ENCODE assay signal across 23 cellular contexts in genomic region chr10:132626019-132626760, GRCh38.
A peak's percentile ranks its signal among the peaks of the same experiment; 100 is the strongest.
DNase-seq lines count a peak whose midpoint lies in the region; FAIRE-seq and TF ChIP-seq lines count a peak whose summit lies in the region.
"Had no signal": no experiment of that assay in that cellular context is flagged by ENCODE, and none has a peak within 500 bp of the region (broad histone marks: within the 10 kb centered on the region; RNA-seq: fewer than 3 reads in every experiment).

No MANE protein-coding gene starts in this region.

- TF ChIP-seq POLR2A in stomach (IDR thresholded peaks at IDR 0.05) (no peak), H54 (IDR thresholded peaks at IDR 0.05; ENCODE audit: low read depth, low read length) (no peak), GM12891 (IDR thresholded peaks at IDR 0.05; ENCODE audit: low read depth, low read length) (no peak)

- H3K4me3 ChIP-seq in dorsolateral prefrontal cortex (no peak overlapping the region), stomach (no peak overlapping the region)
- H3K4me3 ChIP-seq: A549, thyroid gland had no signal

- H3K4me1 Mint-ChIP-seq in activated naive CD4-positive, alpha-beta T cell treated with anti-CD3 and anti-CD28 coated beads, Interleukin-2, amount 10 ng/mL, durations not matched to agents 7 days and 5 days: peaks cover 16% of the 10 kb centered on the region
- H3K4me1 Mint-ChIP-seq in nephron: peaks cover 53% of the 10 kb centered on the region

- peaks cover 3% of the 10 kb centered on the region for H3K27me3 Mint-ChIP-seq in activated naive CD4-positive, alpha-beta T cell treated with anti-CD3 and anti-CD28 coated beads, Interleukin-2, amount 10 ng/mL, durations not matched to agents 7 days and 5 days
- peaks cover 2% of the 10 kb centered on the region for H3K27me3 Mint-ChIP-seq in nephron (ENCODE audit: low read depth)

- H3K9me3 ChIP-seq in stomach: no peaks in the 10 kb centered on the region
- H3K9me3 ChIP-seq: A549, thyroid gland had no signal

- no peak for FAIRE-seq in H54 (lab: Jason Lieb, UNC)
- FAIRE-seq in GM12891 (lab: Jason Lieb, UNC): no peak
- FAIRE-seq: A549, endometrium, GM12892, small intestine had no signal

- H3K27ac Mint-ChIP-seq in activated naive CD4-positive, alpha-beta T cell treated with anti-CD3 and anti-CD28 coated beads, Interleukin-2, amount 10 ng/mL, durations not matched to agents 7 days and 5 days: no peak overlapping the region
- peak overlapping the region; percentile 67 to 70 (median 70) for H3K27ac Mint-ChIP-seq in nephron
- H3K27ac Mint-ChIP-seq: activated T-helper 2 cell treated with anti-CD3 and anti-CD28 coated beads, Interferon-gamma antibody, Interleukin-2, Interleukin-4, amounts not matched to agents 10 μg/mL and 5 μg/mL and 100 μg/mL, durations not matched to agents 14 hours and 24 hours and 36 hours; T-helper 2 cell treated with Interferon-gamma antibody and Interleukin-4, amounts not matched to agents 5 μg/mL and 100 μg/mL, for 36 hours had no signal

- 85 to 90% (median 89%) methylated on average over 22 to 24 of the region's 24 CpGs for WGBS in stomach, 5 donors

- H3K36me3 Mint-ChIP-seq in activated naive CD4-positive, alpha-beta T cell treated with anti-CD3 and anti-CD28 coated beads, Interleukin-2, amount 10 ng/mL, durations not matched to agents 7 days and 5 days: peaks cover 4% of the 10 kb centered on the region
- peaks cover 8% of the 10 kb centered on the region for H3K36me3 Mint-ChIP-seq in nephron (ENCODE audit: low read depth)

- peak; percentile 2 for DNase-seq in activated naive CD4-positive, alpha-beta T cell treated with anti-CD3 and anti-CD28 coated beads, Interleukin-2, amount 50 U/mL, for 16 hours
- DNase-seq in activated naive CD4-positive, alpha-beta T cell treated with anti-CD3 and anti-CD28 coated beads, Interleukin-2, amount 10 ng/mL, durations not matched to agents 7 days and 5 days: no peak
- peak in 4 of 10 donors; percentile 34 to 41 (median 36) for DNase-seq in dorsolateral prefrontal cortex
- DNase-seq in stomach: no peak
- no peak for DNase-seq in H54 (ENCODE audit: insufficient read length, low spot score)
- no peak for DNase-seq in GM12891 (ENCODE audit: insufficient read length, low spot score)
- DNase-seq in NCI-H82 (lab: John Stamatoyannopoulos, UW): no peak
- DNase-seq: activated CD4-positive, alpha-beta T cell treated with anti-CD3 and anti-CD28 coated beads for 1 hour; cerebellar nuclear complex; DMS153; NCI-H1417; NCI-H2171; NCI-H69; occipital lobe; small intestine; thyroid gland had no signal

- H3K4me3 Mint-ChIP-seq in activated naive CD4-positive, alpha-beta T cell treated with anti-CD3 and anti-CD28 coated beads, Interleukin-2, amount 10 ng/mL, durations not matched to agents 7 days and 5 days: no peak overlapping the region
- peak overlapping the region in 1 of 3 experiments; percentile 11 for H3K4me3 Mint-ChIP-seq in nephron
- H3K4me3 Mint-ChIP-seq: T-helper 2 cell treated with Interferon-gamma antibody and Interleukin-4, amounts not matched to agents 5 μg/mL and 100 μg/mL, for 36 hours had no signal

- TF ChIP-seq EP300 in stomach (IDR thresholded peaks at IDR 0.05): no peak

- no peaks in the 10 kb centered on the region for H3K27me3 ChIP-seq in dorsolateral prefrontal cortex
- no peaks in the 10 kb centered on the region for H3K27me3 ChIP-seq in stomach
- H3K27me3 ChIP-seq: thyroid gland had no signal

- H3K4me1 ChIP-seq in stomach: peaks cover 35 to 74% (median 56%) of the 10 kb centered on the region in 4 donors
- H3K4me1 ChIP-seq: A549 had no signal

- H3K27ac ChIP-seq in dorsolateral prefrontal cortex (peak overlapping the region in 35 of 59 donors; percentile 21 to 97 (median 90)), stomach (peak overlapping the region in 3 of 5 donors; percentile 3 to 95 (median 85))
- H3K27ac ChIP-seq: A549, C4-2B, thyroid gland had no signal

- CTCF ChIA-PET in activated naive CD4-positive, alpha-beta T cell treated with anti-CD3 and anti-CD28 coated beads, Interleukin-2, amount 10 ng/mL, durations not matched to agents 7 days and 5 days (lab: Charles Lee): interaction anchor here (0.5 kb wide), 1 partner anchor 170 kb away, joined by 3 read pairs; no protein-coding TSS in a partner anchor

- H3K9me3 Mint-ChIP-seq in activated naive CD4-positive, alpha-beta T cell treated with anti-CD3 and anti-CD28 coated beads, Interleukin-2, amount 10 ng/mL, durations not matched to agents 7 days and 5 days: peaks cover 8% of the 10 kb centered on the region
- peaks cover 9% of the 10 kb centered on the region for H3K9me3 Mint-ChIP-seq in nephron

- intact Hi-C loops in dorsolateral prefrontal cortex (cut with DNase I) (loop anchor here in 1 of 2 donors (5.0 kb wide), 1 partner anchor 234 kb away; no protein-coding TSS in a partner anchor), stomach (cut with DNase I; ENCODE audit: low total_unique reads) (no loop called here)

- H3K36me3 ChIP-seq in stomach: no peaks in the 10 kb centered on the region
- H3K36me3 ChIP-seq: thyroid gland had no signal

- TF ChIP-seq CTCF in dorsolateral prefrontal cortex (IDR thresholded peaks at IDR 0.05 in 54 of 56, conservative IDR thresholded peaks at IDR 0.05 in 2 of 56; ENCODE audit: low read depth in 1 of 56, partially characterized antibody in 56 of 56) (no peak), nephron (IDR thresholded peaks at IDR 0.05; ENCODE audit: unreplicated experiment in 3 of 3) (no peak), stomach (IDR thresholded peaks at IDR 0.05) (no peak)

TF ChIP-seq in GM12891, 5 proteins besides CTCF, POLR2A, EP300 and RAD21:
- TF ChIP-seq POU2F2 (IDR thresholded peaks at IDR 0.05; ENCODE audit: low read depth, low read length): no peak
- no peak for TF ChIP-seq TAF1 (IDR thresholded peaks at IDR 0.05; ENCODE audit: low read depth, low read length)
- TF ChIP-seq SPI1 (IDR thresholded peaks at IDR 0.05; ENCODE audit: low read depth, low read length): no peak
- no peak for TF ChIP-seq PAX5 (IDR thresholded peaks at IDR 0.05; ENCODE audit: insufficient read depth, low read length, severe bottlenecking)
- no peak for TF ChIP-seq POLR2AphosphoS5 (IDR thresholded peaks at IDR 0.05; ENCODE audit: low read depth, low read length)
